In the genomic region with DNA sequence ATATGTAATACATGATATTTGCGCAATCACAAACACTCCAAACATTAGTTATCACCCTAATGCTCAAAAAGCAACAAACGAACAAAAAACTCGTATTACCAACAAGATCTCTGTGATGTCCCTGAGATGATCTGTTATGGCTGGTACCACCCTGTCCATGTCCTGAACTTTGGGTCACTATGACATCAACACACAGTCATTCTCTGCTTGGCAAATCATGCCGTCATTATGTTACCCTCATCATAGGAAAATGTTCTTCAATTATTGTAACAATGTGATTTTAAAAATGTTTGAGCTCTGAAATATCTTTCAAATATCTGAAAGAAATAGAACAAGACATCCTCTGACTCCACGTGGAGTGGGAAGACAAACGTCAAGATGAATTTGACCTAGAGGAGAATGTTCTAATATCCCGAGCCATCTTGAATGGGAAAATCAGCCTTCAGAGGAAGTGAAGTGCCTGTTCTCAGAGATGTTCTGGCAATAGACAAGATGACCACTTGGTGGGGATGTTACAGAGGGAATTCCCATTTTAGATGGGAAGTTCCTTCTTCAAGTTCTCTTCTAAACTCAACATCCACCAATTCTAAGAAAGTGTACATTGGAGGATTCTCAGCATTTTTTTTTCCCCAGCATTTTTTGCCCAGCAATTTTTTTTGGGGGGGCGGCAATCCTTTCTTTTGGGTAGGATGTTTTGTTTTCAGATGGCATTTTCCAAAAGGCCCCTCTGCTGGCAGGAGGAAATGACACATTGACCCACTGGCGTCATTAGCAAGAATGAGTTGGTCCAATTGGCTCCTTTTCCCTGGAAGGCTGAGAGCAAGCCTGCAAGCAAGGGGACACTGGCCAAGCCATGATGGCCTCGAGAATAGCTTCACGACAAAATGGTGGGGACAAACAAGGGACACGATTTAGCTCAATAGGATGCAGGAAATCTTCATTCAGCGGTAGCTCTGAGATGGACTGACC, we compare ENCODE assay signal across 8 cellular contexts. TPM values are rescaled to one million over a fixed set of nuclear protein-coding genes. Genes with fewer than 3 reads are reported as not detected.
DNase-seq lines count a peak whose midpoint lies in the region; ATAC-seq and TF ChIP-seq lines count a peak whose summit lies in the region.

No MANE protein-coding gene starts in this region.

- no peaks in the 10 kb centered on the region for H3K27me3 ChIP-seq in H7 (ENCODE audit: control insufficient read depth, insufficient read depth, low read length)
- H3K27me3 ChIP-seq in suprapubic skin = no peaks in the 10 kb centered on the region

- WGBS in suprapubic skin = 63% methylated on average over 13 of the region's 13 CpGs

- H3K4me1 ChIP-seq in suprapubic skin = peaks cover 20% of the 10 kb centered on the region

- H3K9me3 ChIP-seq in suprapubic skin = no peaks in the 10 kb centered on the region

- no peak for ATAC-seq in HG02870 (IDR thresholded peaks at IDR 0.05; ENCODE audit: unreplicated experiment)

- DNase-seq in AML-193 (lab: John Stamatoyannopoulos, UW) = peak; percentile 16 to 48
- DNase-seq in H7 = peak; percentile 73
- DNase-seq in OCI-M1 (lab: John Stamatoyannopoulos, UW) = peak; percentile 65
- DNase-seq in fibroblast of peridontal ligament (ENCODE audit: extremely low read depth) = peak; percentile 74
- peak; percentile 49 for DNase-seq in stromal cell of bone marrow (ENCODE audit: low read depth)
- no peak for DNase-seq in NCI-H1436 treated with DMSO at 0.1 percent for 48 hours (lab: John Stamatoyannopoulos, UW)
- DNase-seq in suprapubic skin (ENCODE audit: low spot score in 2 of 2) = no peak

- TF ChIP-seq POLR2A in suprapubic skin (IDR thresholded peaks at IDR 0.05) = no peak

- no peak for TF ChIP-seq EP300 in suprapubic skin (IDR thresholded peaks at IDR 0.05)

- H3K4me3 ChIP-seq in H7 (ENCODE audit: insufficient read depth, low read depth, low read length) (no peak overlapping the region), suprapubic skin (no peak overlapping the region)

- no peaks in the 10 kb centered on the region for H3K36me3 ChIP-seq in H7 (replicated peaks; ENCODE audit: control insufficient read depth, insufficient read depth, low read length)
- H3K36me3 ChIP-seq in suprapubic skin = no peaks in the 10 kb centered on the region

- H3K27ac ChIP-seq in suprapubic skin = no peak overlapping the region

- TF ChIP-seq CTCF in suprapubic skin (IDR thresholded peaks at IDR 0.05) = peak in 1 of 2 donors; percentile 40

RNA-seq across cellular contexts. Expression of a gene that starts 3.7 kb away (rescaled TPM):
- total RNA-seq in H7 (2014; rRNA removed; shearing (Covaris generic)) = 0.04 TPM in 1 of 2 replicates, not detected in the other
- total RNA-seq in suprapubic skin = 10 to 100 TPM in 1 of 4 donors, 1 to 10 TPM in 3; 2.7 to 10.6 (median 4.0) TPM

RNA-seq across cellular contexts. Expression of a gene that starts 20.1 kb away (rescaled TPM):
- total RNA-seq in H7 (2014; rRNA removed; shearing (Covaris generic)) = 0.10 TPM in 1 of 2 replicates, not detected in the other
- 10 to 100 TPM; 21.5 to 34.6 (median 28.3) TPM for total RNA-seq in suprapubic skin

Comparison
In these comparisons a context has a peak if more than half of its experiments do, and no peak if none do; other contexts are left out.
1. DNase-seq: peak in AML-193 (2 of 2), H7 (single experiment), OCI-M1 (single experiment), fibroblast of peridontal ligament (single experiment) and stromal cell of bone marrow (single experiment); none in NCI-H1436 treated with DMSO at 0.1 percent for 48 hours (single experiment) and suprapubic skin (0 of 2).
2. RNA of a gene that starts 20.1 kb away (total RNA-seq): 21.5 to 34.6 TPM in suprapubic skin; 0.10 TPM in H7; every median in the first group is over 10 times any median in the second.